29 cellular contexts compared by ENCODE assay signal in genomic region chr13:39699274-39699673, GRCh38. TPM values are rescaled to one million over a fixed set of nuclear protein-coding genes. Genes with fewer than 3 reads are reported as not detected.
DNase-seq lines count a peak whose midpoint lies in the region; ATAC-seq and TF ChIP-seq lines count a peak whose summit lies in the region.
"Had no signal": no experiment of that assay in that cellular context is flagged by ENCODE, and none has a peak within 500 bp of the region (broad histone marks: within the 10 kb centered on the region; RNA-seq: fewer than 3 reads in every experiment).

No MANE protein-coding gene starts in this region.

- no peak overlapping the region for H4K5ac ChIP-seq in mesendoderm (ENCODE audit: low read length)

- H3K4me1 Mint-ChIP-seq in CD4-positive, CD25-positive, alpha-beta regulatory T cell: peaks cover 0 to 15% (median 2%) of the 10 kb centered on the region in 4 donors
- H3K4me1 Mint-ChIP-seq in CD14-positive monocyte: peaks cover 3% of the 10 kb centered on the region
- H3K4me1 Mint-ChIP-seq: IgD-negative memory B cell had no signal

- no peaks in the 10 kb centered on the region for H3K9me3 Mint-ChIP-seq in CD4-positive, CD25-positive, alpha-beta regulatory T cell
- H3K9me3 Mint-ChIP-seq in CD14-positive monocyte: no peaks in the 10 kb centered on the region
- H3K9me3 Mint-ChIP-seq: activated CD4-positive, alpha-beta T cell treated with anti-CD3 and anti-CD28 coated beads, Interleukin-2, amount 10 ng/mL, durations not matched to agents 24 days and 14 days; activated T-cell treated with anti-CD3 and anti-CD28 coated beads, Interleukin-2, amount 50 U/mL, for 72 hours; CD4-positive, alpha-beta T cell; central memory CD8-positive, alpha-beta T cell; HFFc6; IgD-negative memory B cell had no signal

- H3K4me2 ChIP-seq in mesendoderm (ENCODE audit: low read length): no peak overlapping the region
- H3K4me2 ChIP-seq: smooth muscle cell had no signal

- no peak overlapping the region for H4K8ac ChIP-seq in mesendoderm (ENCODE audit: low read depth, low read length)

- no peak overlapping the region for H3K18ac ChIP-seq in mesendoderm (ENCODE audit: low read length)

- H3K4ac ChIP-seq in mesendoderm (ENCODE audit: low read depth, low read length): no peak overlapping the region

- intact Hi-C loops in CD14-positive monocyte (cut with micrococcal nuclease): no loop called here

- H3K36me3 Mint-ChIP-seq in CD4-positive, CD25-positive, alpha-beta regulatory T cell: peaks cover 9% of the 10 kb centered on the region
- peaks cover 7 to 15% of the 10 kb centered on the region in 2 donors for H3K36me3 Mint-ChIP-seq in CD14-positive monocyte

- H3K4me1 ChIP-seq in CD4-positive, CD25-positive, alpha-beta regulatory T cell (ENCODE audit: control insufficient read depth, insufficient read depth, low read length, poor library complexity, severe bottlenecking): peaks cover 6% of the 10 kb centered on the region
- H3K4me1 ChIP-seq in mesendoderm (ENCODE audit: control insufficient read depth, low read depth, low read length): no peaks in the 10 kb centered on the region
- H3K4me1 ChIP-seq: body of pancreas, esophagus squamous epithelium, testis had no signal

- no peak overlapping the region for H3K27ac Mint-ChIP-seq in CD4-positive, CD25-positive, alpha-beta regulatory T cell
- H3K27ac Mint-ChIP-seq in CD14-positive monocyte: no peak overlapping the region
- H3K27ac Mint-ChIP-seq: activated CD4-positive, alpha-beta T cell treated with anti-CD3 and anti-CD28 coated beads, Interleukin-2, amount 10 ng/mL, durations not matched to agents 24 days and 14 days; activated T-cell treated with anti-CD3 and anti-CD28 coated beads, Interleukin-2, amount 50 U/mL, for 72 hours; CD4-positive, alpha-beta T cell; HFFc6; IgD-negative memory B cell had no signal

- no peak for ATAC-seq in CD4-positive, CD25-positive, alpha-beta regulatory T cell (ENCODE audit: low read depth in 2 of 2)
- ATAC-seq in GM21786 (IDR thresholded peaks at IDR 0.05; ENCODE audit: unreplicated experiment): peak; percentile 47
- peak; percentile 45 for ATAC-seq in left lobe of liver
- ATAC-seq: activated T-cell treated with anti-CD3 and anti-CD28 coated beads, Interleukin-2, amount 50 U/mL, for 72 hours; body of pancreas; Panc1; stimulated activated naive CD8-positive, alpha-beta T cell treated with anti-CD3 and anti-CD28 coated beads, Interleukin-15, Interleukin-2, amounts not matched to agents 100 U/mL and 50 U/mL, for 24 hours had no signal

- H3K4me3 ChIP-seq in CD4-positive, CD25-positive, alpha-beta regulatory T cell (ENCODE audit: low read depth, low read length): peak overlapping the region; percentile 38
- no peak overlapping the region for H3K4me3 ChIP-seq in mesendoderm (ENCODE audit: low read length)
- H3K4me3 ChIP-seq: body of pancreas, lung, ovary, smooth muscle cell, testis had no signal

- H3K23ac ChIP-seq in mesendoderm (ENCODE audit: low read length): no peak overlapping the region

- no peaks in the 10 kb centered on the region for H3K79me2 ChIP-seq in mesendoderm (ENCODE audit: control insufficient read depth, insufficient read depth, low read length)

- H3K79me1 ChIP-seq in mesendoderm (ENCODE audit: low read length): no peaks in the 10 kb centered on the region

- H3K56ac ChIP-seq in mesendoderm (ENCODE audit: low read length): no peak overlapping the region

- peak in 1 of 3 donors; percentile 35 for DNase-seq in CD4-positive, CD25-positive, alpha-beta regulatory T cell
- peak; percentile 3 for DNase-seq in RPMI7951 (ENCODE audit: low read depth)
- no peak for DNase-seq in left lobe of liver (ENCODE audit: low spot score)
- no peak for DNase-seq in CD14-positive monocyte (ENCODE audit: low spot score)
- DNase-seq in NK-92 treated with Interleukin-12 subunit alpha and Interleukin-12 subunit beta, amount 100 ng/mL, for 24 hours (lab: John Stamatoyannopoulos, UW): no peak
- DNase-seq in NCI-H146 (lab: John Stamatoyannopoulos, UW): no peak
- DNase-seq in mesendoderm: no peak
- DNase-seq: activated CD4-positive, alpha-beta T cell treated with anti-CD3 and anti-CD28 coated beads, Interleukin-2, amount 10 ng/mL, durations not matched to agents 24 days and 14 days; activated naive CD4-positive, alpha-beta T cell; activated T-cell treated with anti-CD3 and anti-CD28 coated beads, Interleukin-2, amount 50 U/mL, for 72 hours; body of pancreas; CD4-positive, alpha-beta T cell; esophagus squamous epithelium; foreskin melanocyte; GOT3; HFFc6; kidney glomerular epithelial cell; NCI-H2029 treated with DMSO at 0.1 percent for 48 hours; NCI-H524; ovary; SHP77; stimulated activated naive CD8-positive, alpha-beta T cell treated with anti-CD3 and anti-CD28 coated beads, Interleukin-15, Interleukin-2, amounts not matched to agents 100 U/mL and 50 U/mL, for 24 hours; testis had no signal

- no peak for TF ChIP-seq CTCF in CD14-positive monocyte (IDR thresholded peaks at IDR 0.05)

- H2BK5ac ChIP-seq in mesendoderm (ENCODE audit: low read length): no peak overlapping the region

- no peak overlapping the region for H3K4me3 Mint-ChIP-seq in CD4-positive, CD25-positive, alpha-beta regulatory T cell
- no peak overlapping the region for H3K4me3 Mint-ChIP-seq in CD14-positive monocyte
- H3K4me3 Mint-ChIP-seq: activated T-cell treated with anti-CD3 and anti-CD28 coated beads, Interleukin-2, amount 50 U/mL, for 72 hours; CD4-positive, alpha-beta T cell; central memory CD8-positive, alpha-beta T cell; HFFc6; IgD-negative memory B cell had no signal

- H3K27me3 Mint-ChIP-seq in CD4-positive, CD25-positive, alpha-beta regulatory T cell: no peaks in the 10 kb centered on the region
- no peaks in the 10 kb centered on the region for H3K27me3 Mint-ChIP-seq in CD14-positive monocyte (ENCODE audit: low read depth in 3 of 3)
- H3K27me3 Mint-ChIP-seq: activated CD4-positive, alpha-beta T cell treated with anti-CD3 and anti-CD28 coated beads, Interleukin-2, amount 10 ng/mL, durations not matched to agents 24 days and 14 days; CD4-positive, alpha-beta T cell; central memory CD8-positive, alpha-beta T cell; IgD-negative memory B cell had no signal

- no peak overlapping the region for H2AK5ac ChIP-seq in mesendoderm (ENCODE audit: low read length)

- H2BK120ac ChIP-seq in mesendoderm (ENCODE audit: low read depth, low read length): no peak overlapping the region

- H3K27me3 ChIP-seq in CD4-positive, CD25-positive, alpha-beta regulatory T cell (ENCODE audit: control insufficient read depth, insufficient read depth, low read length): no peaks in the 10 kb centered on the region
- no peaks in the 10 kb centered on the region for H3K27me3 ChIP-seq in mesendoderm (ENCODE audit: insufficient read depth, low read length, poor library complexity)
- H3K27me3 ChIP-seq: body of pancreas, esophagus squamous epithelium, ovary, testis had no signal

- no peak overlapping the region for H3K27ac ChIP-seq in CD4-positive, CD25-positive, alpha-beta regulatory T cell (ENCODE audit: insufficient read depth, low read length, poor library complexity, severe bottlenecking)
- no peak overlapping the region for H3K27ac ChIP-seq in mesendoderm (ENCODE audit: low read depth, low read length)
- H3K27ac ChIP-seq: body of pancreas, esophagus squamous epithelium, ovary, testis had no signal

- no peaks in the 10 kb centered on the region for H3K9me3 ChIP-seq in CD4-positive, CD25-positive, alpha-beta regulatory T cell (ENCODE audit: control insufficient read depth in 2 of 2, low read length in 2 of 2)
- H3K9me3 ChIP-seq: body of pancreas, esophagus squamous epithelium, ovary, testis had no signal

- no peak overlapping the region for H3K9ac ChIP-seq in mesendoderm (ENCODE audit: low read length)

- no peak overlapping the region for H2BK15ac ChIP-seq in mesendoderm (replicated peaks; ENCODE audit: low read depth)

- H3K36me3 ChIP-seq in CD4-positive, CD25-positive, alpha-beta regulatory T cell (ENCODE audit: control insufficient read depth, insufficient read depth, low read length): peaks cover 7% of the 10 kb centered on the region
- H3K36me3 ChIP-seq in mesendoderm (ENCODE audit: control insufficient read depth, insufficient read depth, low read length): no peaks in the 10 kb centered on the region
- H3K36me3 ChIP-seq: ovary had no signal

RNA-seq across cellular contexts. Expression of gene COG6, which starts 43.8 kb away (rescaled TPM):
- 28.3 TPM for total RNA-seq in CD4-positive, CD25-positive, alpha-beta regulatory T cell
- polyA plus RNA-seq in CD4-positive, CD25-positive, alpha-beta regulatory T cell: 10 to 100 TPM; 14.3 to 24.6 (median 19.5) TPM
- total RNA-seq in RPMI7951 (2014; rRNA removed; shearing (Covaris generic)): 16.1 and 17.5 TPM in 2 replicates
- 12.8 TPM for total RNA-seq in left lobe of liver
- 10 to 100 TPM in 1 of 2 donors, 1 to 10 TPM in 1; 8.4 to 11.0 TPM for polyA plus RNA-seq in CD14-positive monocyte
- polyA plus RNA-seq in mesendoderm (2013, experiment 1 of 2): 9.1 TPM
- 9.3 TPM for polyA plus RNA-seq in mesendoderm (2013, experiment 2 of 2)

Comparison
In these comparisons a context has a peak if more than half of its experiments do, and no peak if none do; other contexts are left out.
1. ATAC-seq: peak in GM21786 (single experiment) and left lobe of liver (single experiment); none in CD4-positive, CD25-positive, alpha-beta regulatory T cell (0 of 2).